In genomic region chr9:112601646-112602045, GRCh38 we compare ENCODE assay signal across 20 cellular contexts.
A peak's percentile ranks its signal among the peaks of the same experiment; 100 is the strongest.
DNase-seq lines count a peak whose midpoint lies in the region; ATAC-seq, FAIRE-seq and TF ChIP-seq lines count a peak whose summit lies in the region.
"Had no signal": no experiment of that assay in that cellular context is flagged by ENCODE, and none has a peak within 500 bp of the region (broad histone marks: within the 10 kb centered on the region; RNA-seq: fewer than 3 reads in every experiment).

No MANE protein-coding gene starts in this region.

- H3K27me3 Mint-ChIP-seq in osteocyte (ENCODE audit: unreplicated experiment) (no peaks in the 10 kb centered on the region), Calu3 (ENCODE audit: unreplicated experiment) (no peaks in the 10 kb centered on the region)
- H3K27me3 Mint-ChIP-seq: activated CD4-positive, alpha-beta memory T cell treated with anti-CD3 and anti-CD28 coated beads, Interleukin-2, amount 10 ng/mL, durations not matched to agents 7 days and 5 days; activated naive CD4-positive, alpha-beta T cell treated with anti-CD3 and anti-CD28 coated beads, Interleukin-2, amount 10 ng/mL, durations not matched to agents 7 days and 5 days; brain; naive thymus-derived CD8-positive, alpha-beta T cell had no signal

- CTCF ChIA-PET in RWPE1 (lab: Yijun Ruan, JAX): no interaction called here
- CTCF ChIA-PET in Calu3 (lab: Charles Lee): interaction anchor here (0.5 kb wide), 1 partner anchor 116 kb away, joined by 3 read pairs; the partner anchor contains the start of gene INIP

- DNase-seq in EL (peak; percentile 43), RWPE1 (ENCODE audit: low spot score) (peak; percentile 24), epithelial cell of esophagus (ENCODE audit: low read depth) (peak; percentile 36), osteocyte (ENCODE audit: extremely low spot score, unreplicated experiment) (no peak), Calu3 (no peak), GM12891 (ENCODE audit: insufficient read length, low spot score) (no peak), NCI-H748 treated with DMSO at 0.1 percent for 48 hours (lab: John Stamatoyannopoulos, UW) (no peak)
- DNase-seq: activated CD4-positive, alpha-beta memory T cell treated with anti-CD3 and anti-CD28 coated beads, Interleukin-2, amount 10 ng/mL, durations not matched to agents 7 days and 5 days; activated naive CD4-positive, alpha-beta T cell treated with anti-CD3 and anti-CD28 coated beads, Interleukin-2, amount 10 ng/mL, durations not matched to agents 7 days and 5 days; activated T-cell treated with anti-CD3 and anti-CD28 coated beads, Interleukin-2, amount 50 U/mL, for 1 hour; BE2C; GF-D8; mesendoderm; naive thymus-derived CD8-positive, alpha-beta T cell; NCI-H146; NK-92 treated with Interleukin-12 subunit alpha and Interleukin-12 subunit beta, amount 100 ng/mL, for 24 hours; T-helper 17 cell; WERI-Rb-1 had no signal

- no peak overlapping the region for H3K4me3 Mint-ChIP-seq in osteocyte (ENCODE audit: unreplicated experiment)
- no peak overlapping the region for H3K4me3 Mint-ChIP-seq in Calu3 (ENCODE audit: low read depth, unreplicated experiment)
- H3K4me3 Mint-ChIP-seq: activated CD4-positive, alpha-beta memory T cell treated with anti-CD3 and anti-CD28 coated beads, Interleukin-2, amount 10 ng/mL, durations not matched to agents 7 days and 5 days; activated naive CD4-positive, alpha-beta T cell treated with anti-CD3 and anti-CD28 coated beads, Interleukin-2, amount 10 ng/mL, durations not matched to agents 7 days and 5 days; brain; naive thymus-derived CD8-positive, alpha-beta T cell; T-helper 17 cell had no signal

- no peak overlapping the region for H3K4me3 ChIP-seq in epithelial cell of esophagus (ENCODE audit: low read length)

- no peak for FAIRE-seq in GM12891 (lab: Jason Lieb, UNC)

- H3K9me3 Mint-ChIP-seq in osteocyte (ENCODE audit: unreplicated experiment): no peaks in the 10 kb centered on the region
- no peaks in the 10 kb centered on the region for H3K9me3 Mint-ChIP-seq in Calu3 (ENCODE audit: low read depth, unreplicated experiment)
- H3K9me3 Mint-ChIP-seq: activated CD4-positive, alpha-beta memory T cell treated with anti-CD3 and anti-CD28 coated beads, Interleukin-2, amount 10 ng/mL, durations not matched to agents 7 days and 5 days; activated naive CD4-positive, alpha-beta T cell treated with anti-CD3 and anti-CD28 coated beads, Interleukin-2, amount 10 ng/mL, durations not matched to agents 7 days and 5 days; brain; naive thymus-derived CD8-positive, alpha-beta T cell had no signal

- no peak overlapping the region for H3K27ac ChIP-seq in RWPE1
- H3K27ac ChIP-seq: WERI-Rb-1 had no signal

- TF ChIP-seq CTCF in RWPE1 (conservative IDR thresholded peaks at IDR 0.05; ENCODE audit: low read depth): no peak
- no peak for TF ChIP-seq CTCF in epithelial cell of esophagus (IDR thresholded peaks at IDR 0.05; ENCODE audit: insufficient read depth, low read depth, low read length, missing control alignments)
- TF ChIP-seq CTCF in osteocyte (IDR thresholded peaks at IDR 0.05): no peak
- no peak for TF ChIP-seq CTCF in Calu3 (IDR thresholded peaks at IDR 0.05; ENCODE audit: unreplicated experiment)

- POLR2A ChIA-PET in RWPE1 (lab: Yijun Ruan, JAX; ENCODE audit: low non-redundant PET): no interaction called here

- intact Hi-C loops in Calu3 (cut with micrococcal nuclease; ENCODE audit: unreplicated experiment): loop anchor here (5.0 kb wide), 1 partner anchor 104 kb away; no protein-coding TSS in a partner anchor

- BruUV-seq in Calu3 (replicated peaks; lab: Mats Ljungman, UMichigan): no TSS peak

- H3K27ac Mint-ChIP-seq in osteocyte (ENCODE audit: unreplicated experiment) (peak overlapping the region; percentile 18), Calu3 (ENCODE audit: unreplicated experiment) (no peak overlapping the region)
- H3K27ac Mint-ChIP-seq: activated CD4-positive, alpha-beta memory T cell treated with anti-CD3 and anti-CD28 coated beads, Interleukin-2, amount 10 ng/mL, durations not matched to agents 7 days and 5 days; activated naive CD4-positive, alpha-beta T cell treated with anti-CD3 and anti-CD28 coated beads, Interleukin-2, amount 10 ng/mL, durations not matched to agents 7 days and 5 days; brain; naive thymus-derived CD8-positive, alpha-beta T cell; T-helper 17 cell had no signal

- no peak for TF ChIP-seq POLR2A in GM12891 (IDR thresholded peaks at IDR 0.05; ENCODE audit: low read depth, low read length)

- H3K4me1 Mint-ChIP-seq in osteocyte (ENCODE audit: unreplicated experiment) (peaks cover 12% of the 10 kb centered on the region), Calu3 (ENCODE audit: low read depth, unreplicated experiment) (no peaks in the 10 kb centered on the region)
- H3K4me1 Mint-ChIP-seq: naive thymus-derived CD8-positive, alpha-beta T cell had no signal

- ATAC-seq in HG03175 (IDR thresholded peaks at IDR 0.05; ENCODE audit: unreplicated experiment): no peak
- ATAC-seq: naive thymus-derived CD8-positive, alpha-beta T cell; T-helper 17 cell had no signal

- H3K36me3 Mint-ChIP-seq in osteocyte (ENCODE audit: unreplicated experiment) (no peaks in the 10 kb centered on the region), Calu3 (ENCODE audit: insufficient read depth, unreplicated experiment) (no peaks in the 10 kb centered on the region)
- H3K36me3 Mint-ChIP-seq: activated naive CD4-positive, alpha-beta T cell treated with anti-CD3 and anti-CD28 coated beads, Interleukin-2, amount 10 ng/mL, durations not matched to agents 7 days and 5 days; brain; naive thymus-derived CD8-positive, alpha-beta T cell had no signal

TF ChIP-seq in GM12891, 5 proteins besides CTCF, POLR2A, EP300 and RAD21:
- no peak for TF ChIP-seq POLR2AphosphoS5 (IDR thresholded peaks at IDR 0.05; ENCODE audit: low read depth, low read length)
- TF ChIP-seq PAX5 (IDR thresholded peaks at IDR 0.05; ENCODE audit: insufficient read depth, low read length, severe bottlenecking): no peak
- TF ChIP-seq TAF1 (IDR thresholded peaks at IDR 0.05; ENCODE audit: low read depth, low read length): no peak
- no peak for TF ChIP-seq POU2F2 (IDR thresholded peaks at IDR 0.05; ENCODE audit: low read depth, low read length)
- no peak for TF ChIP-seq SPI1 (IDR thresholded peaks at IDR 0.05; ENCODE audit: low read depth, low read length)

Comparison
In these comparisons a context has a peak if more than half of its experiments do, and no peak if none do; other contexts are left out.
1. DNase-seq: peak in EL (single experiment), RWPE1 (single experiment) and epithelial cell of esophagus (single experiment); none in osteocyte (single experiment), Calu3 (single experiment), GM12891 (single experiment) and NCI-H748 treated with DMSO at 0.1 percent for 48 hours (single experiment).